ENCODE assay signal across 16 cellular contexts in genomic region chr7:158318511-158318913, GRCh38.
A peak's percentile ranks its signal among the peaks of the same experiment; 100 is the strongest.
DNase-seq lines count a peak whose midpoint lies in the region; ATAC-seq and TF ChIP-seq lines count a peak whose summit lies in the region.
"Had no signal": no experiment of that assay in that cellular context is flagged by ENCODE, and none has a peak within 500 bp of the region (broad histone marks: within the 10 kb centered on the region; RNA-seq: fewer than 3 reads in every experiment).

No MANE protein-coding gene starts in this region.

- peak overlapping the region; percentile 39 for H3K9ac ChIP-seq in HUES6 (ENCODE audit: low read length)
- no peak overlapping the region for H3K9ac ChIP-seq in trophoblast cell (ENCODE audit: low read length)

- no peak overlapping the region for H3K23ac ChIP-seq in trophoblast cell (ENCODE audit: low read length)

- H2BK5ac ChIP-seq in trophoblast cell (ENCODE audit: low read depth, low read length, poor library complexity): no peak overlapping the region

- no peak overlapping the region for H3K4me2 ChIP-seq in trophoblast cell (ENCODE audit: low read length)
- H3K4me2 ChIP-seq: A549 had no signal

- 69 to 90% (median 74%) methylated on average over 9 to 22 of the region's 22 CpGs for WGBS in heart left ventricle, 4 donors
- WGBS in trophoblast cell (ENCODE audit: extremely low coverage, insufficient coverage, insufficient read length): no CpG with 5 or more reads among the region's 22 CpGs

- H3K27ac ChIP-seq in left ventricle myocardium inferior (replicated peaks) (peak overlapping the region; percentile 70), heart left ventricle (peak overlapping the region in 3 of 12 donors; percentile 34 to 72 (median 61)), HUES6 (ENCODE audit: low read depth, low read length) (peak overlapping the region; percentile 38; the same call in 1 of the 2 replicates), vagina (no peak overlapping the region), trophoblast cell (ENCODE audit: low read depth, low read length) (no peak overlapping the region)
- H3K27ac ChIP-seq: A549, C4-2B had no signal

- no peak overlapping the region for H2BK120ac ChIP-seq in trophoblast cell (ENCODE audit: insufficient read depth, low read length, poor library complexity)

- no peak overlapping the region for H3K14ac ChIP-seq in trophoblast cell (ENCODE audit: low read length)

- intact Hi-C loops in left ventricle myocardium inferior (cut with micrococcal nuclease) (no loop called here), heart left ventricle (cut with DNase I) (no loop called here), vagina (cut with DNase I) (no loop called here), head of caudate nucleus (cut with DNase I) (no loop called here)

- H3K18ac ChIP-seq in trophoblast cell (ENCODE audit: low read length): no peak overlapping the region

- H2BK12ac ChIP-seq in trophoblast cell (ENCODE audit: low read length): no peak overlapping the region

- no peak for DNase-seq in left ventricle myocardium inferior
- DNase-seq in heart left ventricle: no peak
- peak; percentile 49 for DNase-seq in islet precursor cell
- DNase-seq in vagina (ENCODE audit: extremely low spot score in 2 of 2): peak; percentile 56 to 61
- DNase-seq in head of caudate nucleus: no peak
- no peak for DNase-seq in trophoblast cell
- DNase-seq: DMS 273 treated with DMSO at 0.1 percent for 48 hours, NCI-H1930, NCI-H2171, NCI-H446, PC-3 had no signal

- no peak overlapping the region for H4K91ac ChIP-seq in trophoblast cell (ENCODE audit: low read depth, low read length)

- H3K4me1 ChIP-seq in left ventricle myocardium inferior: peaks cover 4% of the 10 kb centered on the region
- H3K4me1 ChIP-seq in heart left ventricle: peaks cover 0 to 17% (median 0%) of the 10 kb centered on the region in 12 donors
- H3K4me1 ChIP-seq in HUES6 (ENCODE audit: control insufficient read depth, insufficient read depth, low read length): peaks cover 7% of the 10 kb centered on the region; the same call in 1 of the 2 replicates
- no peaks in the 10 kb centered on the region for H3K4me1 ChIP-seq in vagina
- no peaks in the 10 kb centered on the region for H3K4me1 ChIP-seq in trophoblast cell (ENCODE audit: control insufficient read depth in 1 of 2, insufficient read depth in 2 of 2, low read length in 2 of 2)
- H3K4me1 ChIP-seq: A549, HAP-1 had no signal

- H3K79me1 ChIP-seq in trophoblast cell (ENCODE audit: low read length): no peaks in the 10 kb centered on the region

- H4K12ac ChIP-seq in trophoblast cell (ENCODE audit: low read depth, low read length): no peak overlapping the region

- H3K36me3 ChIP-seq in left ventricle myocardium inferior: no peaks in the 10 kb centered on the region
- no peaks in the 10 kb centered on the region for H3K36me3 ChIP-seq in heart left ventricle
- H3K36me3 ChIP-seq in HUES6 (ENCODE audit: control insufficient read depth, insufficient read depth, low read length): no peaks in the 10 kb centered on the region
- no peaks in the 10 kb centered on the region for H3K36me3 ChIP-seq in vagina
- H3K36me3 ChIP-seq in trophoblast cell (ENCODE audit: control insufficient read depth in 1 of 2, insufficient read depth in 2 of 2, low read length in 2 of 2): no peaks in the 10 kb centered on the region
- H3K36me3 ChIP-seq: HAP-1 had no signal

- no peak overlapping the region for H2AK5ac ChIP-seq in trophoblast cell (ENCODE audit: low read length)

- no peak overlapping the region for H2AFZ ChIP-seq in trophoblast cell (ENCODE audit: insufficient read depth, low read length, poor library complexity)

- H4K8ac ChIP-seq in trophoblast cell (ENCODE audit: low read depth, low read length): no peak overlapping the region

- no peak overlapping the region for H3K4ac ChIP-seq in trophoblast cell (ENCODE audit: low read depth, low read length)

- H3K4me3 ChIP-seq in left ventricle myocardium inferior: no peak overlapping the region
- H3K4me3 ChIP-seq in heart left ventricle: no peak overlapping the region
- H3K4me3 ChIP-seq in HUES6 (ENCODE audit: low read depth, low read length): no peak overlapping the region
- no peak overlapping the region for H3K4me3 ChIP-seq in vagina
- H3K4me3 ChIP-seq in trophoblast cell (ENCODE audit: low read depth, low read length): no peak overlapping the region
- H3K4me3 ChIP-seq: A549, HAP-1 had no signal

- TF ChIP-seq POLR2A in heart left ventricle (IDR thresholded peaks at IDR 0.05) (no peak), vagina (IDR thresholded peaks at IDR 0.05) (no peak)

- peaks cover 72% of the 10 kb centered on the region for H3K27me3 ChIP-seq in left ventricle myocardium inferior (ENCODE audit: low read depth)
- peaks cover 0 to 54% (median 15%) of the 10 kb centered on the region in 9 donors for H3K27me3 ChIP-seq in heart left ventricle
- H3K27me3 ChIP-seq in HUES6 (ENCODE audit: control insufficient read depth, insufficient read depth, low read length): no peaks in the 10 kb centered on the region
- no peaks in the 10 kb centered on the region for H3K27me3 ChIP-seq in vagina
- H3K27me3 ChIP-seq in trophoblast cell (ENCODE audit: insufficient read depth, low read length): peaks cover 3% of the 10 kb centered on the region

- ATAC-seq in heart left ventricle: no peak
- no peak for ATAC-seq in GM21526 (IDR thresholded peaks at IDR 0.05; ENCODE audit: low FRiP score, unreplicated experiment)
- ATAC-seq: A549, PC-3 had no signal

- no peaks in the 10 kb centered on the region for H3K79me2 ChIP-seq in trophoblast cell (ENCODE audit: control insufficient read depth, insufficient read depth, low read length, poor library complexity)

- TF ChIP-seq CTCF in left ventricle myocardium inferior (IDR thresholded peaks at IDR 0.05; ENCODE audit: borderline replicate concordance) (no peak), heart left ventricle (IDR thresholded peaks at IDR 0.05) (no peak), vagina (IDR thresholded peaks at IDR 0.05) (no peak)

- no peaks in the 10 kb centered on the region for H3K9me3 ChIP-seq in left ventricle myocardium inferior (replicated peaks)
- no peaks in the 10 kb centered on the region for H3K9me3 ChIP-seq in heart left ventricle
- H3K9me3 ChIP-seq in HUES6 (ENCODE audit: control insufficient read depth, insufficient read depth, low read depth, low read length): peaks cover 68% of the 10 kb centered on the region
- no peaks in the 10 kb centered on the region for H3K9me3 ChIP-seq in vagina
- H3K9me3 ChIP-seq in trophoblast cell (ENCODE audit: insufficient read depth, low read depth, low read length): peaks cover 38% of the 10 kb centered on the region
- H3K9me3 ChIP-seq: A549, HAP-1 had no signal

Comparison
In these comparisons a context has a peak if more than half of its experiments do, and no peak if none do; other contexts are left out.
1. DNase-seq: peak in islet precursor cell (single experiment) and vagina (2 of 2); none in left ventricle myocardium inferior (single experiment), heart left ventricle (0 of 5), head of caudate nucleus (0 of 42) and trophoblast cell (0 of 2).
2. H3K27ac ChIP-seq: peak in left ventricle myocardium inferior (single experiment) and HUES6 (single experiment); none in vagina (single experiment) and trophoblast cell (single experiment).